25 cellular contexts compared by ENCODE assay signal in genomic region chr3:171314341-171314740, GRCh38.
"Had no signal": no experiment of that assay in that cellular context is flagged by ENCODE, and none has a peak within 500 bp of the region (broad histone marks: within the 10 kb centered on the region; RNA-seq: fewer than 3 reads in every experiment).

No MANE protein-coding gene starts in this region.

- H3K27me3 Mint-ChIP-seq: activated naive CD8-positive, alpha-beta T cell treated with anti-CD3 and anti-CD28 coated beads, Interleukin-2, amount 10 ng/mL, durations not matched to agents 7 days and 5 days; naive B cell; progenitor cell of endocrine pancreas; stimulated activated naive CD8-positive, alpha-beta T cell treated with anti-CD3 and anti-CD28 coated beads, Interleukin-15, amount 100 ng/mL, for 72 hours had no signal

- H3K4me1 ChIP-seq: breast epithelium, left lung, suprapubic skin, transverse colon, uterus had no signal

- H3K9me3 ChIP-seq: breast epithelium, esophagus muscularis mucosa, left lung, mucosa of descending colon, right atrium auricular region, SJCRH30, suprapubic skin, transverse colon, uterus had no signal

- H3K36me3 Mint-ChIP-seq: naive B cell had no signal

- H3K4me3 Mint-ChIP-seq: activated naive CD8-positive, alpha-beta T cell treated with anti-CD3 and anti-CD28 coated beads, Interleukin-2, amount 10 ng/mL, durations not matched to agents 7 days and 5 days; naive B cell; stimulated activated naive CD8-positive, alpha-beta T cell treated with anti-CD3 and anti-CD28 coated beads, Interleukin-15, amount 100 ng/mL, for 72 hours had no signal

- H3K27ac ChIP-seq: breast epithelium, esophagus muscularis mucosa, left lung, right atrium auricular region, SJCRH30, suprapubic skin, transverse colon, uterus, WERI-Rb-1 had no signal

- ATAC-seq: left lung; mucosa of descending colon; stimulated activated naive CD8-positive, alpha-beta T cell treated with anti-CD3 and anti-CD28 coated beads, Interleukin-15, amount 100 ng/mL, for 72 hours had no signal

- H3K4me1 Mint-ChIP-seq: naive B cell had no signal

- H3K36me3 ChIP-seq: breast epithelium, esophagus muscularis mucosa, left lung, right atrium auricular region, SJCRH30, suprapubic skin, transverse colon, uterus, WERI-Rb-1 had no signal

- DNase-seq: activated CD4-positive, alpha-beta T cell treated with anti-CD3 and anti-CD28 coated beads for 1 hour; activated CD4-positive, alpha-beta T cell treated with anti-CD3 and anti-CD28 coated beads, Interleukin-2, amount 50 U/mL, for 4 hours; activated naive CD8-positive, alpha-beta T cell treated with anti-CD3 and anti-CD28 coated beads, Interleukin-2, amount 10 ng/mL, durations not matched to agents 7 days and 5 days; activated T-cell treated with anti-CD3 and anti-CD28 coated beads for 4 hours; aorta; effector CD4-positive, alpha-beta T cell; left lung; mammary epithelial cell; mucosa of descending colon; naive B cell; nucleus accumbens; SJCRH30; stimulated activated CD4-positive, alpha-beta T cell treated with anti-CD3 and anti-CD28 coated beads, Interleukin-12 subunit alpha, Interleukin-12 subunit beta, amount 100 ng/mL, for 4 hours; stimulated activated CD4-positive, alpha-beta T cell treated with anti-CD3 and anti-CD28 coated beads, Interleukin-1b, Interleukin-23, amount 100 ng/mL, for 48 hours; stimulated activated naive CD8-positive, alpha-beta T cell treated with anti-CD3 and anti-CD28 coated beads, Interleukin-15, amount 100 ng/mL, for 72 hours; T-helper 2 cell; transverse colon; uterus; WERI-Rb-1 had no signal

- H3K9me3 Mint-ChIP-seq: activated naive CD8-positive, alpha-beta T cell treated with anti-CD3 and anti-CD28 coated beads, Interleukin-2, amount 10 ng/mL, durations not matched to agents 7 days and 5 days; naive B cell; stimulated activated naive CD8-positive, alpha-beta T cell treated with anti-CD3 and anti-CD28 coated beads, Interleukin-15, amount 100 ng/mL, for 72 hours had no signal

- H3K4me3 ChIP-seq: breast epithelium, esophagus muscularis mucosa, left lung, mucosa of descending colon, right atrium auricular region, SJCRH30, suprapubic skin, transverse colon, uterus had no signal

- H3K27me3 ChIP-seq: breast epithelium, esophagus muscularis mucosa, left lung, right atrium auricular region, SJCRH30, suprapubic skin, transverse colon, uterus had no signal

- FAIRE-seq: islet of Langerhans had no signal

- H3K27ac Mint-ChIP-seq: activated naive CD8-positive, alpha-beta T cell treated with anti-CD3 and anti-CD28 coated beads, Interleukin-2, amount 10 ng/mL, durations not matched to agents 7 days and 5 days; naive B cell; progenitor cell of endocrine pancreas; stimulated activated naive CD8-positive, alpha-beta T cell treated with anti-CD3 and anti-CD28 coated beads, Interleukin-15, amount 100 ng/mL, for 72 hours had no signal
